Comparison of ENCODE assay signal across 8 cellular contexts in the genomic region with DNA sequence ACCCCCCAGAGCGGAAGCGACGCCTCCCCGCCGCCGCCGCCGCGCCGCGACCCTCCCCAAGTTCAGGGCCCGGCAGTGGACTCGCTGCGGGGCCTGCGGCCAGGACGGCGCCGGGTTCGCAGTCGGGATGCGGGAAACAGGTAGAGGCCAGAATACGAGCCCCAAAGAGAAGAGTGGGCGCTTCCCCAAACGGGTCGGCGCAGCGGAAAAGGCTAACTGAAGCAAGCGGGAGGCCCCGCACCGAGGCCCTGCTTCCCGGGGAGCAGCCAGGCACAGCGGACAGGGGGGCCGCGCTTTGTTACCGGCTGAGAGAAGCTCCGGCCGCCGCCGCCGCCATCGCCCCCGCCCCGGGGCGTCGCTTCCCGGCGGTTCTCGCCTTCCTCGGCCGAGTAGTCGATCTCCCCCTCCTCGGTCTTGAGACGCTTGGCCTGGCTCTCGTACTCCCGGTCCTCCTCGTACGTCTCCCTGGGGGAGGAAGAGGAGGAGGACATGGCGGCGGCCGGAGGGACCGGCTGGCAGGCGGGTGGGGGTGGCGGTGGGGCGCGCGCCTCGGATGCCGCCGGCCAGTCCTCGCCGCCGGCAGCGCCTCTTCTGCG. TPM values are rescaled to one million over a fixed set of nuclear protein-coding genes. Genes with fewer than 3 reads are reported as not detected.
DNase-seq lines count a peak whose midpoint lies in the region; ATAC-seq, FAIRE-seq and TF ChIP-seq lines count a peak whose summit lies in the region.

No MANE protein-coding gene starts in this region.

- peak overlapping the region; percentile 73 to 85 (median 79) for H3K27ac Mint-ChIP-seq in CD4-positive, CD25-positive, alpha-beta regulatory T cell
- H3K27ac Mint-ChIP-seq in natural killer cell treated with Interleukin-12 subunit alpha and Interleukin-12 subunit beta and Interleukin-15 and Interleukin-18, amount 100 ng/mL, for 72 hours = peak overlapping the region; percentile 72 to 77

- DNase-seq in CD4-positive, CD25-positive, alpha-beta regulatory T cell = peak; percentile 27 to 53 (median 37)
- DNase-seq in M059J (ENCODE audit: low read depth) (peak; percentile 24), tibial nerve (ENCODE audit: low spot score in 2 of 2) (no peak), GM19239 (ENCODE audit: insufficient read length, low spot score) (no peak)
- DNase-seq in activated T-cell treated with anti-CD3 and anti-CD28 coated beads, Interleukin-2, amount 50 U/mL, for 1 hour = peak; percentile 64
- no peak for DNase-seq in natural killer cell treated with Interleukin-12 subunit alpha and Interleukin-12 subunit beta and Interleukin-15 and Interleukin-18, amount 100 ng/mL, for 72 hours (ENCODE audit: low spot score)

- peaks cover 0 to 2% (median 0%) of the 10 kb centered on the region in 7 donors for H3K9me3 Mint-ChIP-seq in CD4-positive, CD25-positive, alpha-beta regulatory T cell
- H3K9me3 Mint-ChIP-seq in natural killer cell treated with Interleukin-12 subunit alpha and Interleukin-12 subunit beta and Interleukin-15 and Interleukin-18, amount 100 ng/mL, for 72 hours = no peaks in the 10 kb centered on the region

- no peaks in the 10 kb centered on the region for H3K27me3 Mint-ChIP-seq in CD4-positive, CD25-positive, alpha-beta regulatory T cell
- peaks cover 0 to 2% of the 10 kb centered on the region in 2 donors for H3K27me3 Mint-ChIP-seq in natural killer cell treated with Interleukin-12 subunit alpha and Interleukin-12 subunit beta and Interleukin-15 and Interleukin-18, amount 100 ng/mL, for 72 hours

- H3K4me3 Mint-ChIP-seq in CD4-positive, CD25-positive, alpha-beta regulatory T cell = peak overlapping the region; percentile 94 to 97 (median 95)
- peak overlapping the region; percentile 87 for H3K4me3 Mint-ChIP-seq in natural killer cell treated with Interleukin-12 subunit alpha and Interleukin-12 subunit beta and Interleukin-15 and Interleukin-18, amount 100 ng/mL, for 72 hours

- H3K4me1 ChIP-seq in CD4-positive, CD25-positive, alpha-beta regulatory T cell (ENCODE audit: control insufficient read depth, insufficient read depth, low read length, poor library complexity, severe bottlenecking) = peaks cover 39% of the 10 kb centered on the region
- H3K4me1 ChIP-seq in tibial nerve = peaks cover 0 to 47% (median 35%) of the 10 kb centered on the region in 4 donors

- no peak for FAIRE-seq in GM19239 (lab: Jason Lieb, UNC)

- H3K4me3 ChIP-seq in CD4-positive, CD25-positive, alpha-beta regulatory T cell (ENCODE audit: low read depth, low read length) = peak overlapping the region; percentile 99
- H3K4me3 ChIP-seq in tibial nerve = peak overlapping the region; percentile 82 to 98 (median 89)

- no peak for TF ChIP-seq CTCF in tibial nerve (IDR thresholded peaks at IDR 0.05)

- H3K27me3 ChIP-seq in CD4-positive, CD25-positive, alpha-beta regulatory T cell (ENCODE audit: control insufficient read depth, insufficient read depth, low read length) = no peaks in the 10 kb centered on the region
- H3K27me3 ChIP-seq in tibial nerve = no peaks in the 10 kb centered on the region

- TF ChIP-seq POLR2A in tibial nerve (IDR thresholded peaks at IDR 0.05) = no peak

- H3K36me3 Mint-ChIP-seq in CD4-positive, CD25-positive, alpha-beta regulatory T cell = no peaks in the 10 kb centered on the region
- no peaks in the 10 kb centered on the region for H3K36me3 Mint-ChIP-seq in natural killer cell treated with Interleukin-12 subunit alpha and Interleukin-12 subunit beta and Interleukin-15 and Interleukin-18, amount 100 ng/mL, for 72 hours

- H3K27ac ChIP-seq in CD4-positive, CD25-positive, alpha-beta regulatory T cell (ENCODE audit: insufficient read depth, low read length, poor library complexity, severe bottlenecking) = peak overlapping the region; percentile 87
- H3K27ac ChIP-seq in tibial nerve = peak overlapping the region; percentile 96 to 98 (median 98)

- WGBS in tibial nerve, 2 donors = 0 to 1% methylated on average over 35 to 71 of the region's 74 CpGs

- no peaks in the 10 kb centered on the region for H3K9me3 ChIP-seq in CD4-positive, CD25-positive, alpha-beta regulatory T cell (ENCODE audit: control insufficient read depth in 2 of 2, low read length in 2 of 2)
- no peaks in the 10 kb centered on the region for H3K9me3 ChIP-seq in tibial nerve

- H3K36me3 ChIP-seq in CD4-positive, CD25-positive, alpha-beta regulatory T cell (ENCODE audit: control insufficient read depth, insufficient read depth, low read length) = no peaks in the 10 kb centered on the region
- H3K36me3 ChIP-seq in tibial nerve = no peaks in the 10 kb centered on the region

- TF ChIP-seq EP300 in tibial nerve (IDR thresholded peaks at IDR 0.05) = no peak

- peaks cover 21 to 47% (median 34%) of the 10 kb centered on the region in 4 donors for H3K4me1 Mint-ChIP-seq in CD4-positive, CD25-positive, alpha-beta regulatory T cell
- H3K4me1 Mint-ChIP-seq in natural killer cell treated with Interleukin-12 subunit alpha and Interleukin-12 subunit beta and Interleukin-15 and Interleukin-18, amount 100 ng/mL, for 72 hours (ENCODE audit: low read depth in 2 of 2) = peaks cover 19 to 26% of the 10 kb centered on the region in 2 donors

- peak; percentile 1 to 3 for ATAC-seq in CD4-positive, CD25-positive, alpha-beta regulatory T cell (ENCODE audit: low read depth in 2 of 2)
- peak; percentile 12 for ATAC-seq in GM21619 (IDR thresholded peaks at IDR 0.05; ENCODE audit: unreplicated experiment)
- peak; percentile 19 for ATAC-seq in esophagus mucosa
- peak; percentile 0 to 7 for ATAC-seq in natural killer cell treated with Interleukin-12 subunit alpha and Interleukin-12 subunit beta and Interleukin-15 and Interleukin-18, amount 100 ng/mL, for 72 hours

RNA-seq across cellular contexts. Expression of gene HNRNPLL, which starts 0.5 kb away (rescaled TPM):
- total RNA-seq in CD4-positive, CD25-positive, alpha-beta regulatory T cell = 124 TPM
- 10 to 100 TPM; 59.6 to 81.3 (median 69.9) TPM for polyA plus RNA-seq in CD4-positive, CD25-positive, alpha-beta regulatory T cell
- total RNA-seq in M059J (2014; rRNA removed; shearing (Covaris generic)) = 30.7 and 42.8 TPM in 2 replicates
- total RNA-seq in esophagus mucosa = 14.2 TPM
- 10 to 100 TPM; 54.5 to 88.4 TPM for total RNA-seq in natural killer cell treated with Interleukin-12 subunit alpha and Interleukin-12 subunit beta and Interleukin-15 and Interleukin-18, amount 100 ng/mL, for 72 hours
- total RNA-seq in tibial nerve = 10 to 100 TPM; 49.5 to 62.5 (median 53.5) TPM

Comparison
In these comparisons a context has a peak if more than half of its experiments do, and no peak if none do; other contexts are left out.
1. DNase-seq: peak in CD4-positive, CD25-positive, alpha-beta regulatory T cell (3 of 3), M059J (single experiment) and activated T-cell treated with anti-CD3 and anti-CD28 coated beads, Interleukin-2, amount 50 U/mL, for 1 hour (single experiment); none in natural killer cell treated with Interleukin-12 subunit alpha and Interleukin-12 subunit beta and Interleukin-15 and Interleukin-18, amount 100 ng/mL, for 72 hours (single experiment), tibial nerve (0 of 2) and GM19239 (single experiment).
2. Peak in every context shown above with its lines, with median percentiles within 50 percentile points of each other: ATAC-seq.